In the genomic region with DNA sequence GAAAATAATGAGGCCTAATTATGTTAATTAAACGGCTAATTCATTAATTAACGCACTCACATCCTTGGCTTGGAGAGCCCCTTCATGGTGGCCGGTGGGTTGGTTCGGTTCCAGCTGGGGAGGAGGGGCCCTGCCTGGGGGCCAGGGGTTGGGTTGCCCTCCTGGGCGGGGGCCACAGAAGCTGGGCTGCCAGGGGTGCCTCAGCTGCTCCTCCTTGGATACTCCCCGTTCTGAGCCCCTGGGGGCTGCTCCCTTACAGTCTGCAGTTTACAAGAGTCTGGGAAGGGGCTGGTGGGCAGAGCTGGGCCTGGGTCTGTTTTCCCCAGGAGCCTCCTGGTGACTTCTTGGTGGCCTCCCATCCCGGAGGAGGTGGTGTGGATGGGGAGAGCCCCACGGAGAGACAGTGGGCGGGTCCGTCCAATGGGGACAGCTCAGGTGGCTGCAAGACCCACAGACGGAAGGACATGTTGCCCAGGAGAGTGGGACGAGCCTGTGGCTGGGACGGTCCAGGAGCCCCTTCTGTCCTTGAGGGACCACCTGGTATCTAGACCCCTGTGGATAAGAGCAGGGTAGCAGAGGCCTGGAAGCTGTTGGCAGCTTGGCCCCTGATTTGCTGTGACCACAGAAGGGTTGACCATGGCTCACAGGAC, we compare ENCODE assay signal across 17 cellular contexts.
"Had no signal": no experiment of that assay in that cellular context is flagged by ENCODE, and none has a peak within 500 bp of the region (broad histone marks: within the 10 kb centered on the region; RNA-seq: fewer than 3 reads in every experiment).

No MANE protein-coding gene starts in this region.

- DNase-seq: KBM-7, NCI-H1092, NCI-H1417 treated with DMSO at 0.1 percent for 48 hours, NCI-H146, NCI-H1694 treated with DMSO at 0.1 percent for 48 hours, NCI-H2029, NCI-H2081 treated with DMSO at 0.1 percent for 48 hours, NCI-H2171, NCI-H226, NCI-H446, NCI-H510A, NCI-H524 treated with DMSO at 0.1 percent for 48 hours, NCI-H774, RPMI8226, SHP77 treated with DMSO at 0.1 percent for 48 hours, SJCRH30 had no signal

- H3K36me3 ChIP-seq: SJCRH30 had no signal

- H3K9me3 ChIP-seq: SJCRH30 had no signal

- H3K27ac ChIP-seq: SJCRH30 had no signal

- ATAC-seq: SK-N-SH treated with all-trans-retinoic acid at 6 μM for 48 hours had no signal

- H3K4me3 ChIP-seq: SJCRH30 had no signal

- H3K27me3 ChIP-seq: SJCRH30 had no signal

- H3K4me1 ChIP-seq: SJCRH30 had no signal
